ENCODE assay signal across 1 cellular context in genomic region chr17:34319087-34319486, GRCh38.
TF ChIP-seq lines count a peak whose summit lies in the region.

Gene CCL8 (plus strand): TSS chr17:34319435. CDS start chr17:34319502, 67 bp downstream.

TF ChIP-seq in HepG2, 621 proteins besides CTCF, POLR2A, EP300 and RAD21:
- TF ChIP-seq MAFF (IDR thresholded peaks at IDR 0.05; ENCODE audit: low read depth, low read length) (peak; percentile 87), CREB1 (IDR thresholded peaks at IDR 0.05) (peak; percentile 82), CREB1 (CRISPR knock-in tag; IDR thresholded peaks at IDR 0.05) (no peak), MAFK (conservative IDR thresholded peaks at IDR 0.05 in 1 of 2, IDR thresholded peaks at IDR 0.05 in 1 of 2; ENCODE audit: low read length in 2 of 2) (peak; percentile 84 to 92), ATF7 (IDR thresholded peaks at IDR 0.05) (peak; percentile 72; the same call in 1 of the 2 replicates), ATF7 (CRISPR knock-in tag; IDR thresholded peaks at IDR 0.05) (no peak)
- TF ChIP-seq, protein P1, sequence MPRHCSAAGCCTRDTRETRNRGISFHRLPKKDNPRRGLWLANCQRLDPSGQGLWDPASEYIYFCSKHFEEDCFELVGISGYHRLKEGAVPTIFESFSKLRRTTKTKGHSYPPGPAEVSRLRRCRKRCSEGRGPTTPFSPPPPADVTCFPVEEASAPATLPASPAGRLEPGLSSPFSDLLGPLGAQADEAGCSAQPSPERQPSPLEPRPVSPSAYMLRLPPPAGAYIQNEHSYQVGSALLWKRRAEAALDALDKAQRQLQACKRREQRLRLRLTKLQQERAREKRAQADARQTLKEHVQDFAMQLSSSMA (CRISPR knock-in tag; IDR thresholded peaks at IDR 0.05) = no peak
